ENCODE assay signal across 15 cellular contexts in the genomic region with DNA sequence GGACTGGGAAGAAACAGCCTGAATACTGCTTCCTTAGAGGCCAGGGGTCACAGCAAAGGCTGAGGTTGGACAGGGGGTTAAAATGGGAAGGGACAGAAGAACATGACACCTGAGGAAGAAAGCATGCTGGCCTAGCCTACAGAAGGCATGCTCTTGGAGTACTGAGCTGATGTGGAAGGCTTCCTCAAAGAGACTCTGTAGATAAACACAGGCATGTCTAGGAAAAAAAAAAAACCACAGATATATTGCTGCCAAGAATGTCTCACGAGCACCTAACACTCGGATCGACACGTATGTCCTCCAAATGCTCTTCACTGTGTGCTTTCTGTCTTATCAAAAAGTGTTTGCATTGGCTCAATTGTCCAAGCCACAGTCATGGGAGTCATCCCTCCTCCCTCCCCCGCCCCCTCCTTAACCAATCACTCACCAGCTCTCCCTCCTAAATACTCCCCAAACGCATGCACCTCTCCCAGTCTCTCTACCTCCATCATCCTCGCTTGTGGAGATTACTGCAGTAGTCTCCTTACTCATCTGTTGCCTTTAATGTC.
"Had no signal": no experiment of that assay in that cellular context is flagged by ENCODE, and none has a peak within 500 bp of the region (broad histone marks: within the 10 kb centered on the region; RNA-seq: fewer than 3 reads in every experiment).

No MANE protein-coding gene starts in this region.

- H3K4me3 Mint-ChIP-seq: activated naive CD4-positive, alpha-beta T cell treated with anti-CD3 and anti-CD28 coated beads for 36 hours; activated naive CD8-positive, alpha-beta T cell treated with anti-CD3 and anti-CD28 coated beads, Interleukin-2, amount 50 U/mL, for 24 hours; activated T-helper 17 cell treated with anti-CD3 and anti-CD28 coated beads, Interleukin-2, amount 50 U/mL, for 72 hours had no signal

- H3K27ac ChIP-seq: lower lobe of right lung, psoas muscle, VCaP had no signal

- ATAC-seq: activated naive CD8-positive, alpha-beta T cell treated with anti-CD3 and anti-CD28 coated beads, Interleukin-2, amount 50 U/mL, for 24 hours; activated T-helper 17 cell treated with anti-CD3 and anti-CD28 coated beads, Interleukin-2, amount 50 U/mL, for 72 hours; psoas muscle had no signal

- H3K4me1 ChIP-seq: lower lobe of right lung, psoas muscle had no signal

- DNase-seq: activated CD4-positive, alpha-beta T cell treated with anti-CD3 and anti-CD28 coated beads for 1 hour; activated CD4-positive, alpha-beta T cell treated with anti-CD3 and anti-CD28 coated beads, Interleukin-2, amount 50 U/mL, for 4 hours; activated naive CD4-positive, alpha-beta T cell treated with anti-CD3 and anti-CD28 coated beads for 36 hours; activated naive CD8-positive, alpha-beta T cell treated with anti-CD3 and anti-CD28 coated beads, Interleukin-2, amount 50 U/mL, for 24 hours; hypothalamus; kidney; lower lobe of right lung; psoas muscle; stimulated activated CD4-positive, alpha-beta T cell treated with anti-CD3 and anti-CD28 coated beads, Interleukin-12 subunit alpha, Interleukin-12 subunit beta, amount 100 ng/mL, for 4 hours; stimulated activated CD4-positive, alpha-beta T cell treated with anti-CD3 and anti-CD28 coated beads, Interleukin-2, amount 100 ng/mL, for 24 hours; T-helper 9 cell had no signal

- H3K4me3 ChIP-seq: lower lobe of right lung, psoas muscle had no signal

- H3K4me1 Mint-ChIP-seq: activated naive CD8-positive, alpha-beta T cell treated with anti-CD3 and anti-CD28 coated beads, Interleukin-2, amount 50 U/mL, for 24 hours; activated T-helper 17 cell treated with anti-CD3 and anti-CD28 coated beads, Interleukin-2, amount 50 U/mL, for 72 hours had no signal

- H3K36me3 ChIP-seq: lower lobe of right lung had no signal

- FAIRE-seq: colon, endometrium, kidney had no signal

- H3K9me3 Mint-ChIP-seq: activated naive CD8-positive, alpha-beta T cell treated with anti-CD3 and anti-CD28 coated beads, Interleukin-2, amount 50 U/mL, for 24 hours; activated T-helper 17 cell treated with anti-CD3 and anti-CD28 coated beads, Interleukin-2, amount 50 U/mL, for 72 hours had no signal

- H3K27ac Mint-ChIP-seq: activated naive CD4-positive, alpha-beta T cell treated with anti-CD3 and anti-CD28 coated beads for 36 hours; activated naive CD8-positive, alpha-beta T cell treated with anti-CD3 and anti-CD28 coated beads, Interleukin-2, amount 50 U/mL, for 24 hours; activated T-helper 17 cell treated with anti-CD3 and anti-CD28 coated beads, Interleukin-2, amount 50 U/mL, for 72 hours had no signal
